In the genomic region with DNA sequence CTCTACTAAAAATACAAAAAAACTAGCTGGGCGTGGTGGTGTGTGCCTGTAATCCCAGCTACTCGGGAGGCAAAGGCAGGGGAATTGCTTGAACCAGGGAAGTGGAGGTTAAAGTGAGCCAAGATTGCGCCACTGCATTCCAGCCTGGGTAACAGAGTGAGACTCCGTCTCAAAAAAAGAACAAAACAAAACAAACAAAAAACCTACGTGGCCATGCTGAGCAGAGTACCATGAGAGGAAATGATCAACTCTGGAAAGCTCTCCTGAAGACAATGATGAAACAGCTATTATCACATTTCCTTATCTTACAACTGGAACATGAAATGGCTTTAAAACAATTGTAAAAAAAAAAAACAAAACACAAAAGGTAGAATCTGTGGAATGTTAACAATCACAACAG, we compare ENCODE assay signal across 10 cellular contexts.
DNase-seq lines count a peak whose midpoint lies in the region; ATAC-seq and TF ChIP-seq lines count a peak whose summit lies in the region.
"Had no signal": no experiment of that assay in that cellular context is flagged by ENCODE, and none has a peak within 500 bp of the region (broad histone marks: within the 10 kb centered on the region; RNA-seq: fewer than 3 reads in every experiment).

No MANE protein-coding gene starts in this region.

- H3K4me3 ChIP-seq in SJSA1 (no peak overlapping the region), SJCRH30 (no peak overlapping the region)

- peaks cover 7% of the 10 kb centered on the region for H3K9me3 Mint-ChIP-seq in progenitor cell of endocrine pancreas (ENCODE audit: low read depth)
- no peaks in the 10 kb centered on the region for H3K9me3 Mint-ChIP-seq in natural killer cell

- H3K27ac ChIP-seq in SJSA1 (peak overlapping the region; percentile 27; the same call in 1 of the 2 replicates), SJCRH30 (no peak overlapping the region)

- H3K9me3 ChIP-seq in SJSA1 (replicated peaks) (no peaks in the 10 kb centered on the region), SJCRH30 (replicated peaks) (no peaks in the 10 kb centered on the region)

- H3K4me1 Mint-ChIP-seq in progenitor cell of endocrine pancreas (ENCODE audit: low read depth) (peaks cover 2% of the 10 kb centered on the region), natural killer cell (peaks cover 34 to 47% of the 10 kb centered on the region in 2 donors)

- intact Hi-C loops in natural killer cell (cut with micrococcal nuclease): no loop called here

- no peak for ATAC-seq in GM19463 (IDR thresholded peaks at IDR 0.05; ENCODE audit: unreplicated experiment)
- no peak for ATAC-seq in natural killer cell

- no peak overlapping the region for H3K4me3 Mint-ChIP-seq in progenitor cell of endocrine pancreas (ENCODE audit: low read depth)
- no peak overlapping the region for H3K4me3 Mint-ChIP-seq in natural killer cell

- H3K27me3 Mint-ChIP-seq in progenitor cell of endocrine pancreas: no peaks in the 10 kb centered on the region
- H3K27me3 Mint-ChIP-seq in natural killer cell (ENCODE audit: low read depth in 2 of 2): no peaks in the 10 kb centered on the region

- H3K27me3 ChIP-seq in SJSA1 (replicated peaks) (no peaks in the 10 kb centered on the region), SJCRH30 (no peaks in the 10 kb centered on the region)

- H3K27ac Mint-ChIP-seq in progenitor cell of endocrine pancreas (peak overlapping the region; percentile 24), natural killer cell (no peak overlapping the region)

- H3K36me3 Mint-ChIP-seq in progenitor cell of endocrine pancreas (ENCODE audit: insufficient read depth) (peaks cover 34% of the 10 kb centered on the region), natural killer cell (peaks cover 10% of the 10 kb centered on the region)

- peak; percentile 42 for DNase-seq in ELR (ENCODE audit: low read depth)
- peak in 1 of 2 experiments; percentile 61 for DNase-seq in SJSA1 (ENCODE audit: low read depth in 1 of 2, low spot score in 2 of 2)
- DNase-seq in fibroblast of peridontal ligament (ENCODE audit: extremely low read depth): peak; percentile 45
- DNase-seq in progenitor cell of endocrine pancreas (ENCODE audit: low spot score, unreplicated experiment): no peak
- DNase-seq in SJCRH30: no peak
- DNase-seq in activated gamma-delta T cell treated with Interleukin-2 at 50 U/mL for 16 hours: no peak
- no peak for DNase-seq in natural killer cell
- DNase-seq: activated gamma-delta T cell; effector CD8-positive, alpha-beta T cell had no signal

- peaks cover 64% of the 10 kb centered on the region for H3K36me3 ChIP-seq in SJSA1
- peaks cover 46% of the 10 kb centered on the region for H3K36me3 ChIP-seq in SJCRH30

- H3K4me1 ChIP-seq in SJSA1 (replicated peaks): peaks cover 48% of the 10 kb centered on the region
- peaks cover 17% of the 10 kb centered on the region for H3K4me1 ChIP-seq in SJCRH30

- TF ChIP-seq CTCF in progenitor cell of endocrine pancreas (IDR thresholded peaks at IDR 0.05; ENCODE audit: unreplicated experiment): no peak
- TF ChIP-seq CTCF in natural killer cell (IDR thresholded peaks at IDR 0.05): no peak

Comparison
In these comparisons a context has a peak if more than half of its experiments do, and no peak if none do; other contexts are left out.
1. DNase-seq: peak in ELR (single experiment) and fibroblast of peridontal ligament (single experiment); none in progenitor cell of endocrine pancreas (single experiment), SJCRH30 (0 of 2), activated gamma-delta T cell treated with Interleukin-2 at 50 U/mL for 16 hours (single experiment) and natural killer cell (single experiment).